9 cellular contexts compared by ENCODE assay signal in genomic region chr12:14723763-14724162, GRCh38. TPM values are rescaled to one million over a fixed set of nuclear protein-coding genes. Genes with fewer than 3 reads are reported as not detected.
DNase-seq lines count a peak whose midpoint lies in the region; ATAC-seq, FAIRE-seq and TF ChIP-seq lines count a peak whose summit lies in the region.
"Had no signal": no experiment of that assay in that cellular context is flagged by ENCODE, and none has a peak within 500 bp of the region (broad histone marks: within the 10 kb centered on the region; RNA-seq: fewer than 3 reads in every experiment).

No MANE protein-coding gene starts in this region.

- H3K9me3 ChIP-seq in astrocyte (ENCODE audit: insufficient read depth, low read depth, low read length) = no peaks in the 10 kb centered on the region

- ATAC-seq in HG02970 (IDR thresholded peaks at IDR 0.05; ENCODE audit: low FRiP score, unreplicated experiment) = no peak
- ATAC-seq in HG02981 (IDR thresholded peaks at IDR 0.05; ENCODE audit: unreplicated experiment) = no peak

- no peak overlapping the region for H3K27ac Mint-ChIP-seq in T-helper 2 cell treated with Interferon-gamma antibody and Interleukin-4, amounts not matched to agents 5 μg/mL and 100 μg/mL, for 36 hours
- H3K27ac Mint-ChIP-seq in astrocyte (ENCODE audit: unreplicated experiment) = no peak overlapping the region
- H3K27ac Mint-ChIP-seq in immature natural killer cell = no peak overlapping the region
- H3K27ac Mint-ChIP-seq: dendritic cell treated with granulocyte-macrophage colony-stimulating factor and Interleukin-4, amounts not matched to agents 40 ng/mL and 50 ng/mL, for 4 days had no signal

- no peaks in the 10 kb centered on the region for H3K79me2 ChIP-seq in astrocyte (ENCODE audit: insufficient read depth, low read length)

- H3K27ac ChIP-seq in astrocyte (ENCODE audit: low read depth, low read length) = no peak overlapping the region

- H3K4me1 ChIP-seq in astrocyte (ENCODE audit: insufficient read depth, low read length) = no peaks in the 10 kb centered on the region

- H3K27me3 ChIP-seq in astrocyte (ENCODE audit: insufficient read depth, low read length) = no peaks in the 10 kb centered on the region

- H3K27me3 Mint-ChIP-seq in T-helper 2 cell treated with Interferon-gamma antibody and Interleukin-4, amounts not matched to agents 5 μg/mL and 100 μg/mL, for 36 hours (ENCODE audit: low read depth) = peaks cover 12% of the 10 kb centered on the region
- H3K27me3 Mint-ChIP-seq in astrocyte (ENCODE audit: low read depth, unreplicated experiment) (no peaks in the 10 kb centered on the region), immature natural killer cell (ENCODE audit: low read depth in 3 of 3) (peaks cover 0 to 8% (median 2%) of the 10 kb centered on the region in 3 donors)

- no peak for FAIRE-seq in astrocyte (lab: Jason Lieb, UNC)

- H3K36me3 Mint-ChIP-seq in T-helper 2 cell treated with Interferon-gamma antibody and Interleukin-4, amounts not matched to agents 5 μg/mL and 100 μg/mL, for 36 hours (ENCODE audit: low read depth) = no peaks in the 10 kb centered on the region
- H3K36me3 Mint-ChIP-seq in astrocyte (ENCODE audit: low read depth, unreplicated experiment) (no peaks in the 10 kb centered on the region), immature natural killer cell (no peaks in the 10 kb centered on the region)

- H2AFZ ChIP-seq in astrocyte (ENCODE audit: low read depth, low read length) = no peak overlapping the region

- TF ChIP-seq CTCF in GM10266 (IDR thresholded peaks at IDR 0.05; ENCODE audit: control insufficient read depth, insufficient read depth, low read depth, missing control alignments) = peak; percentile 67
- peak; percentile 42 for TF ChIP-seq CTCF in astrocyte (IDR thresholded peaks at IDR 0.05; ENCODE audit: insufficient read depth, low read depth, low read length)

- H3K4me3 ChIP-seq in Jurkat, Clone E6-1 (ENCODE audit: low read length) = no peak overlapping the region
- no peak overlapping the region for H3K4me3 ChIP-seq in astrocyte (ENCODE audit: insufficient read depth, low read depth, low read length)

- no peak overlapping the region for H3K9ac ChIP-seq in astrocyte (ENCODE audit: low read length)

- DNase-seq in GM10266 (ENCODE audit: extremely low spot score) = peak; percentile 44
- DNase-seq in Jurkat, Clone E6-1 (ENCODE audit: low read depth, low spot score) = peak; percentile 47
- DNase-seq in T-helper 2 cell treated with Interferon-gamma antibody and Interleukin-4, amounts not matched to agents 5 μg/mL and 100 μg/mL, for 36 hours (ENCODE audit: low spot score) = peak; percentile 8
- peak; percentile 8 for DNase-seq in astrocyte (ENCODE audit: low read depth)
- peak; percentile 51 to 57 (median 54) for DNase-seq in immature natural killer cell
- peak; percentile 27 for DNase-seq in stimulated activated CD4-positive, alpha-beta T cell treated with anti-CD3 and anti-CD28 coated beads, Interleukin-4, amount 100 ng/mL, for 1 hour

- H3K4me1 Mint-ChIP-seq in T-helper 2 cell treated with Interferon-gamma antibody and Interleukin-4, amounts not matched to agents 5 μg/mL and 100 μg/mL, for 36 hours (ENCODE audit: low read depth) = peaks cover 9% of the 10 kb centered on the region
- H3K4me1 Mint-ChIP-seq in astrocyte (ENCODE audit: low read depth, unreplicated experiment) = no peaks in the 10 kb centered on the region
- no peaks in the 10 kb centered on the region for H3K4me1 Mint-ChIP-seq in immature natural killer cell

- peaks cover 17% of the 10 kb centered on the region for H3K9me3 Mint-ChIP-seq in T-helper 2 cell treated with Interferon-gamma antibody and Interleukin-4, amounts not matched to agents 5 μg/mL and 100 μg/mL, for 36 hours
- H3K9me3 Mint-ChIP-seq in astrocyte (ENCODE audit: unreplicated experiment) = peaks cover 1% of the 10 kb centered on the region
- peaks cover 0 to under 1% (median 0%) of the 10 kb centered on the region in 6 donors for H3K9me3 Mint-ChIP-seq in immature natural killer cell

- H3K4me3 Mint-ChIP-seq in T-helper 2 cell treated with Interferon-gamma antibody and Interleukin-4, amounts not matched to agents 5 μg/mL and 100 μg/mL, for 36 hours = no peak overlapping the region
- H3K4me3 Mint-ChIP-seq in astrocyte (ENCODE audit: unreplicated experiment) (no peak overlapping the region), immature natural killer cell (no peak overlapping the region)
- H3K4me3 Mint-ChIP-seq: dendritic cell treated with granulocyte-macrophage colony-stimulating factor and Interleukin-4, amounts not matched to agents 40 ng/mL and 50 ng/mL, for 4 days had no signal

- H3K4me2 ChIP-seq in astrocyte (ENCODE audit: low read length) = no peak overlapping the region

- no peaks in the 10 kb centered on the region for H4K20me1 ChIP-seq in astrocyte (ENCODE audit: insufficient read depth, low read length)

- H3K36me3 ChIP-seq in astrocyte (ENCODE audit: insufficient read depth, low read length) = no peaks in the 10 kb centered on the region

RNA-seq across cellular contexts. Expression of gene GUCY2C, which starts 27.4 kb away (rescaled TPM):
- polyA plus RNA-seq in Jurkat, Clone E6-1 (2012; ENCODE audit: insufficient read depth, insufficient read length) = not detected
- total RNA-seq in astrocyte = 0.09 and 0.10 TPM in 2 replicates
- not detected for polyA plus RNA-seq in immature natural killer cell
